1 cellular context compared by ENCODE assay signal in genomic region chr22:49906071-49906798, GRCh38.
TF ChIP-seq lines count a peak whose summit lies in the region.

No MANE protein-coding gene starts in this region.

TF ChIP-seq in HepG2, 621 proteins besides CTCF, POLR2A, EP300 and RAD21:
- TF ChIP-seq ZNF580 (CRISPR knock-in tag; IDR thresholded peaks at IDR 0.05; ENCODE audit: borderline replicate concordance, low read depth) (no peak), RXRA (CRISPR knock-in tag; IDR thresholded peaks at IDR 0.05) (no peak), ZNF577 (CRISPR knock-in tag; IDR thresholded peaks at IDR 0.05; ENCODE audit: borderline replicate concordance, low read depth) (no peak), AGO2 (optimal IDR thresholded peaks at IDR 0.05; ENCODE audit: low read depth, low read length) (peak; percentile 49), ZNF362 (CRISPR knock-in tag; IDR thresholded peaks at IDR 0.05; ENCODE audit: borderline replicate concordance) (no peak), ZNF407 (CRISPR knock-in tag; IDR thresholded peaks at IDR 0.05; ENCODE audit: not compliant biosample characterization) (no peak)
